ENCODE assay signal across 8 cellular contexts in genomic region chr16:65790768-65791167, GRCh38.
"Had no signal": no experiment of that assay in that cellular context is flagged by ENCODE, and none has a peak within 500 bp of the region (broad histone marks: within the 10 kb centered on the region; RNA-seq: fewer than 3 reads in every experiment).

No MANE protein-coding gene starts in this region.

- FAIRE-seq: HTR-8/SVneo, K562 had no signal

- H3K4me3 Mint-ChIP-seq: IgD-negative memory B cell had no signal

- H3K9ac ChIP-seq: KMS-11 had no signal

- H3K4me2 ChIP-seq: KMS-11 had no signal

- H3K4me1 Mint-ChIP-seq: IgD-negative memory B cell had no signal

- H3K27ac Mint-ChIP-seq: IgD-negative memory B cell had no signal

- H3K4me3 ChIP-seq: K562 had no signal

- H3K36me3 Mint-ChIP-seq: IgD-negative memory B cell had no signal

- DNase-seq: IMR-90, KBM-7, KG1 had no signal

- H3K27ac ChIP-seq: HL-60, KMS-11 had no signal

- H3K27me3 Mint-ChIP-seq: IgD-negative memory B cell had no signal

- ATAC-seq: K562 had no signal
